ENCODE assay signal across 20 cellular contexts in genomic region chr14:33767721-33768457, GRCh38.
DNase-seq lines count a peak whose midpoint lies in the region; ATAC-seq and TF ChIP-seq lines count a peak whose summit lies in the region.
"Had no signal": no experiment of that assay in that cellular context is flagged by ENCODE, and none has a peak within 500 bp of the region (broad histone marks: within the 10 kb centered on the region; RNA-seq: fewer than 3 reads in every experiment).

No MANE protein-coding gene starts in this region.

- peak overlapping the region; percentile 79 for H3K4me2 ChIP-seq in Karpas-422 (ENCODE audit: low read depth, low read length, poor library complexity, severe bottlenecking)

- H3K27me3 Mint-ChIP-seq in endothelial cell (ENCODE audit: unreplicated experiment): peaks cover 2% of the 10 kb centered on the region
- H3K27me3 Mint-ChIP-seq in neural crest cell (ENCODE audit: low read depth): no peaks in the 10 kb centered on the region

- H3K4me1 ChIP-seq in Karpas-422 (ENCODE audit: low read length): peaks cover 100% of the 10 kb centered on the region
- H3K4me1 ChIP-seq: prostate gland had no signal

- peaks cover 53% of the 10 kb centered on the region for H3K4me1 Mint-ChIP-seq in endothelial cell (ENCODE audit: unreplicated experiment)
- H3K4me1 Mint-ChIP-seq in neural crest cell: peaks cover 68% of the 10 kb centered on the region
- H3K4me1 Mint-ChIP-seq: naive thymus-derived CD4-positive, alpha-beta T cell; T-helper 17 cell had no signal

- no peaks in the 10 kb centered on the region for H3K36me3 Mint-ChIP-seq in endothelial cell (ENCODE audit: low read depth, unreplicated experiment)
- no peaks in the 10 kb centered on the region for H3K36me3 Mint-ChIP-seq in neural crest cell (ENCODE audit: low read depth)
- H3K36me3 Mint-ChIP-seq: naive thymus-derived CD4-positive, alpha-beta T cell had no signal

- H3K36me3 ChIP-seq in Karpas-422 (ENCODE audit: insufficient read depth, low read length): no peaks in the 10 kb centered on the region
- H3K36me3 ChIP-seq: prostate gland, upper lobe of right lung had no signal

- H3K4me3 Mint-ChIP-seq in endothelial cell (ENCODE audit: unreplicated experiment) (peak overlapping the region; percentile 53), neural crest cell (no peak overlapping the region)
- H3K4me3 Mint-ChIP-seq: naive thymus-derived CD4-positive, alpha-beta T cell; T-helper 17 cell had no signal

- peak overlapping the region; percentile 48 for H3K4me3 ChIP-seq in Karpas-422 (ENCODE audit: low read length)
- H3K4me3 ChIP-seq: lung, prostate gland, upper lobe of right lung had no signal

- TF ChIP-seq CTCF in endothelial cell (IDR thresholded peaks at IDR 0.05; ENCODE audit: unreplicated experiment): no peak
- TF ChIP-seq CTCF in neural crest cell (conservative IDR thresholded peaks at IDR 0.05): no peak

- DNase-seq in AG08395 (ENCODE audit: low spot score) (peak; percentile 40), Karpas-422 (peak; percentile 76), endothelial cell (ENCODE audit: low spot score) (no peak), neural crest cell (ENCODE audit: low read depth, low spot score) (no peak), NCI-H2227 treated with DMSO at 0.1 percent for 48 hours (lab: John Stamatoyannopoulos, UW) (no peak), NCI-H1105 (lab: John Stamatoyannopoulos, UW) (no peak)
- DNase-seq in stimulated activated CD4-positive, alpha-beta T cell treated with anti-CD3 and anti-CD28 coated beads, Interleukin-4, amount 100 ng/mL, for 24 hours: no peak
- DNase-seq: activated CD4-positive, CD25-positive, alpha-beta regulatory T cell; activated effector memory CD4-positive, alpha-beta T cell treated with anti-CD3 and anti-CD28 coated beads, Interleukin-2, amount 50 U/mL, for 16 hours; amygdala; naive thymus-derived CD4-positive, alpha-beta T cell; NCI-H146; NCI-H345; stimulated activated CD4-positive, alpha-beta T cell treated with anti-CD3 and anti-CD28 coated beads, Interleukin-15, amount 100 ng/mL, for 24 hours; stimulated activated naive CD8-positive, alpha-beta T cell treated with anti-CD3 and anti-CD28 coated beads, Interleukin-15, Interleukin-2, amounts not matched to agents 100 U/mL and 50 U/mL, for 24 hours; T-helper 17 cell; upper lobe of right lung had no signal

- no peak for ATAC-seq in GM18520 (IDR thresholded peaks at IDR 0.05; ENCODE audit: unreplicated experiment)
- ATAC-seq: naive thymus-derived CD4-positive, alpha-beta T cell; stimulated activated naive CD8-positive, alpha-beta T cell treated with anti-CD3 and anti-CD28 coated beads, Interleukin-15, Interleukin-2, amounts not matched to agents 100 U/mL and 50 U/mL, for 24 hours; T-helper 17 cell; upper lobe of right lung had no signal

- no peaks in the 10 kb centered on the region for H3K9me2 ChIP-seq in Karpas-422 (replicated peaks; ENCODE audit: insufficient read depth, low read length)

- H2AFZ ChIP-seq in Karpas-422 (ENCODE audit: low read length): no peak overlapping the region

- H3K79me2 ChIP-seq in Karpas-422 (ENCODE audit: low read length): no peaks in the 10 kb centered on the region

- H4K20me1 ChIP-seq in Karpas-422 (ENCODE audit: insufficient read depth, low read depth, low read length): no peaks in the 10 kb centered on the region

- H3K9me3 Mint-ChIP-seq in endothelial cell (ENCODE audit: unreplicated experiment) (no peaks in the 10 kb centered on the region), neural crest cell (no peaks in the 10 kb centered on the region)

- no peaks in the 10 kb centered on the region for H3K9me3 ChIP-seq in Karpas-422 (ENCODE audit: low read length)
- H3K9me3 ChIP-seq: prostate gland, upper lobe of right lung had no signal

- no peaks in the 10 kb centered on the region for H3K27me3 ChIP-seq in Karpas-422 (ENCODE audit: low read length)
- H3K27me3 ChIP-seq: upper lobe of right lung had no signal

- peak overlapping the region; percentile 90 for H3K27ac Mint-ChIP-seq in endothelial cell (ENCODE audit: unreplicated experiment)
- H3K27ac Mint-ChIP-seq in neural crest cell (ENCODE audit: unreplicated experiment): peak overlapping the region; percentile 88
- H3K27ac Mint-ChIP-seq: naive thymus-derived CD4-positive, alpha-beta T cell; T-helper 17 cell had no signal

- peak overlapping the region; percentile 67 for H3K9ac ChIP-seq in Karpas-422 (ENCODE audit: low read length)

- H3K27ac ChIP-seq in Karpas-422 (ENCODE audit: low read length): peak overlapping the region; percentile 95
- H3K27ac ChIP-seq: prostate gland, upper lobe of right lung had no signal

Comparison
In these comparisons a context has a peak if more than half of its experiments do, and no peak if none do; other contexts are left out.
1. DNase-seq: peak in AG08395 (single experiment) and Karpas-422 (single experiment); none in endothelial cell (single experiment), neural crest cell (single experiment), NCI-H2227 treated with DMSO at 0.1 percent for 48 hours (single experiment), stimulated activated CD4-positive, alpha-beta T cell treated with anti-CD3 and anti-CD28 coated beads, Interleukin-4, amount 100 ng/mL, for 24 hours (single experiment) and NCI-H1105 (single experiment).